ENCODE assay signal across 8 cellular contexts in genomic region chr19:38049105-38049649, GRCh38.
DNase-seq lines count a peak whose midpoint lies in the region; ATAC-seq and TF ChIP-seq lines count a peak whose summit lies in the region.

No MANE protein-coding gene starts in this region.

- no peak for TF ChIP-seq CTCF in prostate gland (IDR thresholded peaks at IDR 0.05)

- H3K4me3 Mint-ChIP-seq in activated naive CD8-positive, alpha-beta T cell treated with anti-CD3 and anti-CD28 coated beads for 36 hours, result peak overlapping the region; percentile 75

- H3K36me3 ChIP-seq in prostate gland, result no peaks in the 10 kb centered on the region

- DNase-seq in SIG-M5 (lab: John Stamatoyannopoulos, UW) (peak; percentile 67), prostate gland (ENCODE audit: low spot score) (no peak), HUDEP-2 (lab: John Stamatoyannopoulos, UW; ENCODE audit: unreplicated experiment in 76 of 76) (no peak)
- peak; percentile 51 for DNase-seq in activated naive CD8-positive, alpha-beta T cell treated with anti-CD3 and anti-CD28 coated beads for 36 hours
- DNase-seq in stimulated activated CD4-positive, alpha-beta T cell treated with anti-CD3 and anti-CD28 coated beads, Interleukin-4, amount 100 ng/mL, for 4 hours, result peak; percentile 43 to 58

- no peak overlapping the region for H3K4me3 ChIP-seq in prostate gland

- H3K9me3 Mint-ChIP-seq in activated naive CD8-positive, alpha-beta T cell treated with anti-CD3 and anti-CD28 coated beads for 36 hours, result no peaks in the 10 kb centered on the region

- intact Hi-C loops in prostate gland (cut with DNase I), result no loop called here

- H3K27me3 Mint-ChIP-seq in activated naive CD8-positive, alpha-beta T cell treated with anti-CD3 and anti-CD28 coated beads for 36 hours, result no peaks in the 10 kb centered on the region

- peak overlapping the region; percentile 96 for H3K27ac Mint-ChIP-seq in activated naive CD8-positive, alpha-beta T cell treated with anti-CD3 and anti-CD28 coated beads for 36 hours

- H3K4me1 ChIP-seq in prostate gland (replicated peaks), result no peaks in the 10 kb centered on the region

- H3K4me1 Mint-ChIP-seq in activated naive CD8-positive, alpha-beta T cell treated with anti-CD3 and anti-CD28 coated beads for 36 hours, result peaks cover 44% of the 10 kb centered on the region

- 75% methylated on average over 10 of the region's 10 CpGs for WGBS in prostate gland

- no peaks in the 10 kb centered on the region for H3K9me3 ChIP-seq in prostate gland

- no peaks in the 10 kb centered on the region for H3K27me3 ChIP-seq in prostate gland (replicated peaks; ENCODE audit: insufficient read depth)

- TF ChIP-seq POLR2A in prostate gland (IDR thresholded peaks at IDR 0.05), result no peak

- H3K27ac ChIP-seq in prostate gland, result no peak overlapping the region

- H3K36me3 Mint-ChIP-seq in activated naive CD8-positive, alpha-beta T cell treated with anti-CD3 and anti-CD28 coated beads for 36 hours, result no peaks in the 10 kb centered on the region

- ATAC-seq in GM18867 (IDR thresholded peaks at IDR 0.05; ENCODE audit: unreplicated experiment), result peak; percentile 48
- peak; percentile 58 for ATAC-seq in HG02885 (IDR thresholded peaks at IDR 0.05; ENCODE audit: poor library complexity, unreplicated experiment)
- no peak for ATAC-seq in GM18858 (IDR thresholded peaks at IDR 0.05; ENCODE audit: unreplicated experiment)

Comparison
In these comparisons a context has a peak if more than half of its experiments do, and no peak if none do; other contexts are left out.
1. DNase-seq: peak in SIG-M5 (single experiment), activated naive CD8-positive, alpha-beta T cell treated with anti-CD3 and anti-CD28 coated beads for 36 hours (single experiment) and stimulated activated CD4-positive, alpha-beta T cell treated with anti-CD3 and anti-CD28 coated beads, Interleukin-4, amount 100 ng/mL, for 4 hours (2 of 2); none in prostate gland (single experiment) and HUDEP-2 (0 of 76).